18 cellular contexts compared by ENCODE assay signal in genomic region chr20:44185574-44185973, GRCh38. TPM values are rescaled to one million over a fixed set of nuclear protein-coding genes. Genes with fewer than 3 reads are reported as not detected.
A peak's percentile ranks its signal among the peaks of the same experiment; 100 is the strongest.
DNase-seq lines count a peak whose midpoint lies in the region; FAIRE-seq and TF ChIP-seq lines count a peak whose summit lies in the region.
"Had no signal": no experiment of that assay in that cellular context is flagged by ENCODE, and none has a peak within 500 bp of the region (broad histone marks: within the 10 kb centered on the region; RNA-seq: fewer than 3 reads in every experiment).

No MANE protein-coding gene starts in this region.

- no peaks in the 10 kb centered on the region for H3K4me1 Mint-ChIP-seq in activated T-helper 1 cell treated with anti-CD3 and anti-CD28 coated beads, Interleukin-12 subunit alpha, Interleukin-12 subunit beta, Interleukin-2, Interleukin-4 antibody, amounts not matched to agents 30 ng/mL and 10 ng/mL and 1 ng/mL, durations not matched to agents 14 hours and 24 hours and 36 hours (ENCODE audit: low read depth)

- H3K4me1 ChIP-seq in breast epithelium (peaks cover 3 to 8% of the 10 kb centered on the region in 2 donors), muscle layer of duodenum (ENCODE audit: control insufficient read depth in 1 of 2, insufficient read depth in 2 of 2, low read length in 2 of 2) (peaks cover 0 to 27% of the 10 kb centered on the region in 2 donors), tibial artery (peaks cover 0 to 68% (median 39%) of the 10 kb centered on the region in 4 donors)
- H3K4me1 ChIP-seq: BE2C had no signal

- DNase-seq in HTR-8/SVneo (ENCODE audit: insufficient read length, low spot score) = no peak
- DNase-seq in breast epithelium (ENCODE audit: low spot score in 2 of 2) = peak in 1 of 2 donors; percentile 17
- no peak for DNase-seq in tibial artery
- DNase-seq in activated T-helper 1 cell treated with anti-CD3 and anti-CD28 coated beads, Interleukin-12 subunit alpha, Interleukin-12 subunit beta, Interleukin-2, Interleukin-4 antibody, amounts not matched to agents 30 ng/mL and 10 ng/mL and 1 ng/mL, durations not matched to agents 14 hours and 24 hours and 36 hours (ENCODE audit: low spot score) = no peak
- no peak for DNase-seq in NCI-H2107 treated with DMSO at 0.1 percent for 48 hours (lab: John Stamatoyannopoulos, UW; ENCODE audit: unreplicated experiment)
- DNase-seq in cerebellar cortex (ENCODE audit: low spot score) = no peak
- DNase-seq in anterior cingulate cortex (lab: John Stamatoyannopoulos, UW) = no peak
- DNase-seq: BE2C; foreskin melanocyte; NCI-H1930; NCI-H524; stimulated activated CD4-positive, alpha-beta T cell treated with anti-CD3 and anti-CD28 coated beads, Interleukin-1b, Interleukin-23, amount 100 ng/mL, for 48 hours; stimulated activated naive CD8-positive, alpha-beta T cell treated with anti-CD3 and anti-CD28 coated beads, Interleukin-15, amount 100 ng/mL, for 72 hours; T-helper 2 cell had no signal

- intact Hi-C loops in breast epithelium (cut with DNase I; ENCODE audit: low total_unique reads) (loop anchor here (5.0 kb wide), 1 partner anchor 63 kb away; no protein-coding TSS in a partner anchor), tibial artery (cut with DNase I; ENCODE audit: low total_unique reads) (loop anchor here (10.0 kb wide), 1 partner anchor 1159 kb away; the partner anchor contains the start of gene SDC4)
- intact Hi-C loops in activated T-helper 1 cell treated with anti-CD3 and anti-CD28 coated beads, Interleukin-12 subunit alpha, Interleukin-12 subunit beta, Interleukin-2, Interleukin-4 antibody, amounts not matched to agents 30 ng/mL and 10 ng/mL and 1 ng/mL, durations not matched to agents 14 hours and 24 hours and 36 hours (cut with micrococcal nuclease) = no loop called here

- no peak for TF ChIP-seq POLR2A in breast epithelium (IDR thresholded peaks at IDR 0.05)

- H3K27ac Mint-ChIP-seq in activated T-helper 1 cell treated with anti-CD3 and anti-CD28 coated beads, Interleukin-12 subunit alpha, Interleukin-12 subunit beta, Interleukin-2, Interleukin-4 antibody, amounts not matched to agents 30 ng/mL and 10 ng/mL and 1 ng/mL, durations not matched to agents 14 hours and 24 hours and 36 hours = no peak overlapping the region
- H3K27ac Mint-ChIP-seq: activated T-helper 2 cell treated with anti-CD3 and anti-CD28 coated beads, Interferon-gamma antibody, Interleukin-2, Interleukin-4, amounts not matched to agents 10 μg/mL and 5 μg/mL and 100 μg/mL, durations not matched to agents 14 hours and 24 hours and 36 hours; stimulated activated naive CD8-positive, alpha-beta T cell treated with anti-CD3 and anti-CD28 coated beads, Interleukin-15, amount 100 ng/mL, for 72 hours had no signal

- no peaks in the 10 kb centered on the region for H3K36me3 ChIP-seq in breast epithelium
- H3K36me3 ChIP-seq in muscle layer of duodenum (ENCODE audit: control insufficient read depth in 1 of 2, insufficient read depth in 2 of 2, low read length in 2 of 2) = no peaks in the 10 kb centered on the region
- H3K36me3 ChIP-seq in tibial artery = no peaks in the 10 kb centered on the region
- H3K36me3 ChIP-seq: BE2C had no signal

- H3K9me3 Mint-ChIP-seq in activated T-helper 1 cell treated with anti-CD3 and anti-CD28 coated beads, Interleukin-12 subunit alpha, Interleukin-12 subunit beta, Interleukin-2, Interleukin-4 antibody, amounts not matched to agents 30 ng/mL and 10 ng/mL and 1 ng/mL, durations not matched to agents 14 hours and 24 hours and 36 hours = no peaks in the 10 kb centered on the region
- H3K9me3 Mint-ChIP-seq: activated T-helper 2 cell treated with anti-CD3 and anti-CD28 coated beads, Interferon-gamma antibody, Interleukin-2, Interleukin-4, amounts not matched to agents 10 μg/mL and 5 μg/mL and 100 μg/mL, durations not matched to agents 14 hours and 24 hours and 36 hours; stimulated activated naive CD8-positive, alpha-beta T cell treated with anti-CD3 and anti-CD28 coated beads, Interleukin-15, amount 100 ng/mL, for 72 hours had no signal

- FAIRE-seq in HTR-8/SVneo (lab: Jason Lieb, UNC) = peak; percentile 88

- no peaks in the 10 kb centered on the region for H3K9me3 ChIP-seq in breast epithelium
- no peaks in the 10 kb centered on the region for H3K9me3 ChIP-seq in muscle layer of duodenum (ENCODE audit: control insufficient read depth in 1 of 2, low read length in 2 of 2)
- no peaks in the 10 kb centered on the region for H3K9me3 ChIP-seq in tibial artery
- H3K9me3 ChIP-seq: BE2C had no signal

- peaks cover 0 to 10% of the 10 kb centered on the region in 2 donors for H3K27me3 ChIP-seq in breast epithelium
- H3K27me3 ChIP-seq in muscle layer of duodenum (ENCODE audit: low read depth, low read length) = peaks cover 4% of the 10 kb centered on the region
- no peaks in the 10 kb centered on the region for H3K27me3 ChIP-seq in tibial artery

- H3K4me3 ChIP-seq in breast epithelium (peak overlapping the region; percentile 33 to 73 (median 58)), muscle layer of duodenum (ENCODE audit: low read depth in 1 of 2, low read length in 2 of 2) (peak overlapping the region; percentile 64 to 78), tibial artery (peak overlapping the region; percentile 73 to 88)

- no peak overlapping the region for H3K4me3 Mint-ChIP-seq in activated T-helper 1 cell treated with anti-CD3 and anti-CD28 coated beads, Interleukin-12 subunit alpha, Interleukin-12 subunit beta, Interleukin-2, Interleukin-4 antibody, amounts not matched to agents 30 ng/mL and 10 ng/mL and 1 ng/mL, durations not matched to agents 14 hours and 24 hours and 36 hours
- H3K4me3 Mint-ChIP-seq: stimulated activated naive CD8-positive, alpha-beta T cell treated with anti-CD3 and anti-CD28 coated beads, Interleukin-15, amount 100 ng/mL, for 72 hours had no signal

- H3K27me3 Mint-ChIP-seq in activated T-helper 1 cell treated with anti-CD3 and anti-CD28 coated beads, Interleukin-12 subunit alpha, Interleukin-12 subunit beta, Interleukin-2, Interleukin-4 antibody, amounts not matched to agents 30 ng/mL and 10 ng/mL and 1 ng/mL, durations not matched to agents 14 hours and 24 hours and 36 hours (ENCODE audit: insufficient read depth) = peaks cover 44% of the 10 kb centered on the region

- H3K36me3 Mint-ChIP-seq in activated T-helper 1 cell treated with anti-CD3 and anti-CD28 coated beads, Interleukin-12 subunit alpha, Interleukin-12 subunit beta, Interleukin-2, Interleukin-4 antibody, amounts not matched to agents 30 ng/mL and 10 ng/mL and 1 ng/mL, durations not matched to agents 14 hours and 24 hours and 36 hours (ENCODE audit: low read depth) = no peaks in the 10 kb centered on the region

- TF ChIP-seq CTCF in breast epithelium (IDR thresholded peaks at IDR 0.05) (no peak), tibial artery (IDR thresholded peaks at IDR 0.05) (no peak)

- no peak overlapping the region for H3K27ac ChIP-seq in breast epithelium
- H3K27ac ChIP-seq in muscle layer of duodenum (ENCODE audit: low read length) = peak overlapping the region; percentile 82
- H3K27ac ChIP-seq in tibial artery = peak overlapping the region; percentile 93 to 95

RNA-seq across cellular contexts. Expression of gene JPH2, which starts 1.4 kb away (rescaled TPM):
- total RNA-seq in breast epithelium = 10 to 100 TPM in 2 of 3 donors, 1 to 10 TPM in 1; 9.3 to 16.4 (median 16.2) TPM
- total RNA-seq in activated T-helper 1 cell treated with anti-CD3 and anti-CD28 coated beads, Interleukin-12 subunit alpha, Interleukin-12 subunit beta, Interleukin-2, Interleukin-4 antibody, amounts not matched to agents 30 ng/mL and 10 ng/mL and 1 ng/mL, durations not matched to agents 14 hours and 24 hours and 36 hours = not detected in 2 replicates
- total RNA-seq: activated CD8-positive, alpha-beta memory T cell treated with anti-CD3 and anti-CD28 coated beads for 36 hours; activated T-helper 2 cell treated with anti-CD3 and anti-CD28 coated beads, Interferon-gamma antibody, Interleukin-2, Interleukin-4, amounts not matched to agents 10 μg/mL and 5 μg/mL and 100 μg/mL, durations not matched to agents 14 hours and 24 hours and 36 hours; lung microvascular endothelial cell had no signal

RNA-seq across cellular contexts. Expression of gene OSER1, which starts 25.0 kb away (rescaled TPM):
- 10 to 100 TPM; 59.6 to 73.8 (median 67.2) TPM for total RNA-seq in breast epithelium
- total RNA-seq in activated T-helper 1 cell treated with anti-CD3 and anti-CD28 coated beads, Interleukin-12 subunit alpha, Interleukin-12 subunit beta, Interleukin-2, Interleukin-4 antibody, amounts not matched to agents 30 ng/mL and 10 ng/mL and 1 ng/mL, durations not matched to agents 14 hours and 24 hours and 36 hours = 22.0 and 23.4 TPM in 2 replicates

Comparison
In these comparisons a context has a peak if more than half of its experiments do, and no peak if none do; other contexts are left out.
1. H3K27ac ChIP-seq: peak in muscle layer of duodenum (single experiment) and tibial artery (2 of 2); none in breast epithelium (0 of 2).
2. RNA of gene JPH2, which starts 1.4 kb away (total RNA-seq): 9.3 to 16.4 TPM in breast epithelium; not detected in activated T-helper 1 cell treated with anti-CD3 and anti-CD28 coated beads, Interleukin-12 subunit alpha, Interleukin-12 subunit beta, Interleukin-2, Interleukin-4 antibody, amounts not matched to agents 30 ng/mL and 10 ng/mL and 1 ng/mL, durations not matched to agents 14 hours and 24 hours and 36 hours; every median in the first group is over 10 times any median in the second.
3. Peak in every context shown above with its lines, with median percentiles within 50 percentile points of each other: H3K4me3 ChIP-seq.